8 cellular contexts compared by ENCODE assay signal in the genomic region with DNA sequence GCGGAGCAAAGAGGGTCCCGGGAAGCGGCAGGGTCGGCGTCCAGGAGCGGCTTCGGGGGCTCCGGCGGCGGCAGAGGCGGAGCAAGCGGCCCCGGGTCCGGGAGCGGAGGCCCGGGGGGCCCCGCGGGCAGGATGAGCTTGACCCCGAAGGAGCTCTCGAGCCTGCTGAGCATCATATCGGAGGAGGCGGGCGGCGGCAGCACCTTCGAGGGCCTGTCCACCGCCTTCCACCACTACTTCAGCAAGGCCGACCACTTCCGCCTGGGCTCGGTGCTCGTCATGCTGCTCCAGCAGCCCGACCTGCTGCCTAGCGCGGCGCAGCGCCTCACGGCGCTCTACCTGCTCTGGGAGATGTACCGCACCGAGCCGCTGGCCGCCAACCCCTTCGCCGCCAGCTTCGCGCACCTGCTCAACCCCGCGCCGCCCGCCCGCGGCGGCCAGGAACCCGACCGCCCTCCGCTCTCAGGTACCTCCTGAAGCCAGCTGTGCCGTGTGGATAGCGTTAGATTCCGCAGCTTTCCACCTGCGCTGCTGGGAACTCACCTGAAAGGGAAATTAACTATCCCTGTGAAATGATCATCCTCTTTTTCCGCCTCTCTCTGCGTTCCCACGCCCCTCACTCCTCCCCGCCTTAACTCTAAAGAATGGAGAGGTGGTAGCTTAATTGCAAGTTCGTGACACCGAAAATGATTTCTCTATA. TPM values are rescaled to one million over a fixed set of nuclear protein-coding genes. Genes with fewer than 3 reads are reported as not detected.
DNase-seq lines count a peak whose midpoint lies in the region; TF ChIP-seq lines count a peak whose summit lies in the region.

No MANE protein-coding gene starts in this region.

- peaks cover 5% of the 10 kb centered on the region for H3K36me3 Mint-ChIP-seq in activated naive CD8-positive, alpha-beta T cell

- peaks cover 51% of the 10 kb centered on the region for H3K4me1 Mint-ChIP-seq in activated naive CD8-positive, alpha-beta T cell (ENCODE audit: low read depth)

- H3K27me3 ChIP-seq in SJSA1 (replicated peaks), result no peaks in the 10 kb centered on the region
- no peaks in the 10 kb centered on the region for H3K27me3 ChIP-seq in left ventricle myocardium inferior (ENCODE audit: low read depth)

- H3K4me3 Mint-ChIP-seq in activated naive CD8-positive, alpha-beta T cell, result peak overlapping the region; percentile 96

- DNase-seq in D341Med (ENCODE audit: low spot score), result peak; percentile 71
- DNase-seq in GM20000 (ENCODE audit: low spot score), result peak; percentile 79
- DNase-seq in HPDE6-E6E7 (ENCODE audit: extremely low spot score), result peak; percentile 44
- DNase-seq in SJSA1 (ENCODE audit: low read depth in 1 of 2, low spot score in 2 of 2), result peak in 1 of 2 experiments; percentile 60
- DNase-seq in left ventricle myocardium inferior, result peak; percentile 51
- peak; percentile 35 for DNase-seq in retinal pigment epithelial cell (ENCODE audit: low read depth)
- DNase-seq in NCI-H2107 treated with DMSO at 0.1 percent for 48 hours (lab: John Stamatoyannopoulos, UW; ENCODE audit: unreplicated experiment), result no peak

- H3K9me3 ChIP-seq in SJSA1 (replicated peaks) (no peaks in the 10 kb centered on the region), left ventricle myocardium inferior (replicated peaks) (no peaks in the 10 kb centered on the region)

- H3K9me3 Mint-ChIP-seq in activated naive CD8-positive, alpha-beta T cell (ENCODE audit: low read depth), result no peaks in the 10 kb centered on the region

- H3K4me1 ChIP-seq in SJSA1 (replicated peaks) (peaks cover 13% of the 10 kb centered on the region), left ventricle myocardium inferior (peaks cover 40% of the 10 kb centered on the region)

- H3K27ac ChIP-seq in SJSA1, result peak overlapping the region; percentile 84
- H3K27ac ChIP-seq in left ventricle myocardium inferior (replicated peaks), result peak overlapping the region; percentile 92

- H3K27me3 Mint-ChIP-seq in activated naive CD8-positive, alpha-beta T cell, result no peaks in the 10 kb centered on the region

- intact Hi-C loops in left ventricle myocardium inferior (cut with micrococcal nuclease), result no loop called here

- peaks cover 23% of the 10 kb centered on the region for H3K36me3 ChIP-seq in SJSA1
- peaks cover 7% of the 10 kb centered on the region for H3K36me3 ChIP-seq in left ventricle myocardium inferior

- TF ChIP-seq CTCF in GM20000 (IDR thresholded peaks at IDR 0.05; ENCODE audit: extremely low read depth, missing control alignments) (no peak), left ventricle myocardium inferior (IDR thresholded peaks at IDR 0.05; ENCODE audit: borderline replicate concordance) (no peak), retinal pigment epithelial cell (conservative IDR thresholded peaks at IDR 0.05; ENCODE audit: low read depth, low read length) (no peak)

- H3K4me3 ChIP-seq in SJSA1 (peak overlapping the region; percentile 88), left ventricle myocardium inferior (peak overlapping the region; percentile 87), retinal pigment epithelial cell (ENCODE audit: low read length) (peak overlapping the region; percentile 86)

- peak overlapping the region; percentile 93 for H3K27ac Mint-ChIP-seq in activated naive CD8-positive, alpha-beta T cell

RNA-seq across cellular contexts. Expression of a gene that starts 0.5 kb away (rescaled TPM):
- total RNA-seq in SJSA1 (2014; rRNA removed; shearing (Covaris generic)), result 44.2 and 59.8 TPM in 2 replicates
- total RNA-seq in left ventricle myocardium inferior, result 33.8 TPM

RNA-seq across cellular contexts. Expression of a gene that starts 55.3 kb away (rescaled TPM):
- 32.2 and 37.6 TPM in 2 replicates for total RNA-seq in SJSA1 (2014; rRNA removed; shearing (Covaris generic))
- 12.0 TPM for total RNA-seq in left ventricle myocardium inferior
